ENCODE assay signal across 23 cellular contexts in genomic region chr6:150354754-150355571, GRCh38. TPM values are rescaled to one million over a fixed set of nuclear protein-coding genes. Genes with fewer than 3 reads are reported as not detected.
"Had no signal": no experiment of that assay in that cellular context is flagged by ENCODE, and none has a peak within 500 bp of the region (broad histone marks: within the 10 kb centered on the region; RNA-seq: fewer than 3 reads in every experiment).

No MANE protein-coding gene starts in this region.

- ATAC-seq: esophagus mucosa; heart left ventricle; naive thymus-derived CD4-positive, alpha-beta T cell; right lobe of liver; T-cell had no signal

- H3K4me1 ChIP-seq: adrenal gland, heart left ventricle, right lobe of liver had no signal

- H3K27me3 ChIP-seq: adrenal gland, heart left ventricle, right lobe of liver had no signal

- H3K27ac ChIP-seq: adrenal gland, heart left ventricle, right lobe of liver, SK-N-MC had no signal

- H3K36me3 ChIP-seq: adrenal gland, heart left ventricle, right lobe of liver had no signal

- H3K4me1 Mint-ChIP-seq: brain; naive thymus-derived CD4-positive, alpha-beta T cell; T-cell had no signal

- DNase-seq: activated CD4-positive, alpha-beta T cell treated with anti-CD3 and anti-CD28 coated beads for 48 hours; activated naive CD4-positive, alpha-beta T cell treated with anti-CD3 and anti-CD28 coated beads, Interleukin-2, amount 50 U/mL, for 16 hours; activated T-cell treated with anti-CD3 and anti-CD28 coated beads for 4 hours; adrenal gland; cerebellar nuclear complex; foreskin melanocyte; heart left ventricle; naive thymus-derived CD4-positive, alpha-beta T cell; stimulated activated CD4-positive, alpha-beta T cell treated with anti-CD3 and anti-CD28 coated beads, Interleukin-12 subunit alpha, Interleukin-12 subunit beta, amount 100 ng/mL, for 4 hours; stimulated activated naive CD4-positive, alpha-beta T cell; substantia nigra; T-cell; T1000 had no signal

- H3K27me3 Mint-ChIP-seq: type B pancreatic cell had no signal

- H3K9me3 Mint-ChIP-seq: activated T-helper 2 cell treated with anti-CD3 and anti-CD28 coated beads, Interferon-gamma antibody, Interleukin-2, Interleukin-4, amounts not matched to agents 10 μg/mL and 5 μg/mL and 100 μg/mL, durations not matched to agents 14 hours and 24 hours and 36 hours; brain; naive thymus-derived CD4-positive, alpha-beta T cell; T-cell had no signal

- H3K4me3 ChIP-seq: adrenal gland, heart left ventricle, right lobe of liver, SK-N-MC had no signal

- FAIRE-seq: keratinocyte had no signal

- H3K4me3 Mint-ChIP-seq: brain; naive thymus-derived CD4-positive, alpha-beta T cell; T-cell; type B pancreatic cell had no signal

- H3K36me3 Mint-ChIP-seq: brain; naive thymus-derived CD4-positive, alpha-beta T cell; T-cell; type B pancreatic cell had no signal

- H3K9me3 ChIP-seq: adrenal gland, heart left ventricle, right lobe of liver had no signal

- H3K27ac Mint-ChIP-seq: activated T-helper 2 cell treated with anti-CD3 and anti-CD28 coated beads, Interferon-gamma antibody, Interleukin-2, Interleukin-4, amounts not matched to agents 10 μg/mL and 5 μg/mL and 100 μg/mL, durations not matched to agents 14 hours and 24 hours and 36 hours; brain; naive thymus-derived CD4-positive, alpha-beta T cell; progenitor cell of endocrine pancreas; T-cell; type B pancreatic cell had no signal

RNA-seq across cellular contexts. Expression of gene IYD, which starts 13.8 kb away (rescaled TPM):
- total RNA-seq: activated CD8-positive, alpha-beta memory T cell treated with anti-CD3 and anti-CD28 coated beads for 36 hours; activated T-helper 2 cell treated with anti-CD3 and anti-CD28 coated beads, Interferon-gamma antibody, Interleukin-2, Interleukin-4, amounts not matched to agents 10 μg/mL and 5 μg/mL and 100 μg/mL, durations not matched to agents 14 hours and 24 hours and 36 hours; dermis microvascular lymphatic vessel endothelial cell; esophagus mucosa; naive thymus-derived CD4-positive, alpha-beta T cell; T-cell had no signal
- polyA plus RNA-seq: adrenal gland; heart left ventricle; keratinocyte; naive thymus-derived CD4-positive, alpha-beta T cell had no signal
